Comparison of ENCODE assay signal across 19 cellular contexts in genomic region chr5:149995385-149996085, GRCh38. TPM values are rescaled to one million over a fixed set of nuclear protein-coding genes. Genes with fewer than 3 reads are reported as not detected.
A peak's percentile ranks its signal among the peaks of the same experiment; 100 is the strongest.
DNase-seq lines count a peak whose midpoint lies in the region.
"Had no signal": no experiment of that assay in that cellular context is flagged by ENCODE, and none has a peak within 500 bp of the region (broad histone marks: within the 10 kb centered on the region; RNA-seq: fewer than 3 reads in every experiment).

No MANE protein-coding gene starts in this region.

- no peaks in the 10 kb centered on the region for H3K79me2 ChIP-seq in mesendoderm (ENCODE audit: control insufficient read depth, insufficient read depth, low read length)

- H3K18ac ChIP-seq in mesendoderm (ENCODE audit: low read length), result no peak overlapping the region

- H4K5ac ChIP-seq in mesendoderm (ENCODE audit: low read length), result no peak overlapping the region

- no peak overlapping the region for H2BK120ac ChIP-seq in mesendoderm (ENCODE audit: low read depth, low read length)

- H3K36me3 ChIP-seq in MG63 (peaks cover 11% of the 10 kb centered on the region), mesendoderm (ENCODE audit: control insufficient read depth, insufficient read depth, low read length) (no peaks in the 10 kb centered on the region)

- no peak overlapping the region for H4K8ac ChIP-seq in mesendoderm (ENCODE audit: low read depth, low read length)

- H3K4me1 ChIP-seq in mesendoderm (ENCODE audit: control insufficient read depth, low read depth, low read length), result peaks cover 4% of the 10 kb centered on the region

- no peak overlapping the region for H3K23ac ChIP-seq in mesendoderm (ENCODE audit: low read length)

- H2BK15ac ChIP-seq in mesendoderm (replicated peaks; ENCODE audit: low read depth), result no peak overlapping the region

- H3K4me3 ChIP-seq in MG63, result no peak overlapping the region
- no peak overlapping the region for H3K4me3 ChIP-seq in mesendoderm (ENCODE audit: low read length)
- H3K4me3 ChIP-seq: esophagus squamous epithelium had no signal

- H3K27ac ChIP-seq in caudate nucleus (ENCODE audit: low read depth, low read length), result peak overlapping the region; percentile 84
- H3K27ac ChIP-seq in mesendoderm (ENCODE audit: low read depth, low read length), result no peak overlapping the region
- H3K27ac ChIP-seq: esophagus squamous epithelium had no signal

- H2AK5ac ChIP-seq in mesendoderm (ENCODE audit: low read length), result no peak overlapping the region

- no peak overlapping the region for H3K4ac ChIP-seq in mesendoderm (ENCODE audit: low read depth, low read length)

- H3K9ac ChIP-seq in mesendoderm (ENCODE audit: low read length), result no peak overlapping the region

- H3K27me3 ChIP-seq in MG63 (no peaks in the 10 kb centered on the region), mesendoderm (ENCODE audit: insufficient read depth, low read length, poor library complexity) (no peaks in the 10 kb centered on the region)
- H3K27me3 ChIP-seq: esophagus squamous epithelium had no signal

- WGBS in mesendoderm (ENCODE audit: extremely low coverage, insufficient coverage, low lambda C conversion rate), result no CpG with 5 or more reads among the region's 9 CpGs

- no peak overlapping the region for H3K4me2 ChIP-seq in mesendoderm (ENCODE audit: low read length)

- H3K79me1 ChIP-seq in mesendoderm (ENCODE audit: low read length), result no peaks in the 10 kb centered on the region

- DNase-seq in MG63, result peak; percentile 51
- DNase-seq in caudate nucleus (lab: John Stamatoyannopoulos, UW), result peak in 44 of 61 donors; percentile 6 to 70 (median 32)
- peak; percentile 10 for DNase-seq in mesendoderm
- peak; percentile 81 for DNase-seq in superior temporal gyrus (ENCODE audit: extremely low spot score)
- no peak for DNase-seq in NOMO-1 treated with DMSO at 0.1 percent for 48 hours (lab: John Stamatoyannopoulos, UW; ENCODE audit: unreplicated experiment)
- DNase-seq in SW480 (ENCODE audit: low spot score), result no peak
- no peak for DNase-seq in NCI-H2196 treated with DMSO at 0.1 percent for 48 hours (lab: John Stamatoyannopoulos, UW; ENCODE audit: unreplicated experiment)
- DNase-seq: activated CD4-positive, alpha-beta T cell treated with anti-CD3 and anti-CD28 coated beads for 4 hours; activated gamma-delta T cell treated with Interleukin-2 at 50 U/mL for 16 hours; esophagus squamous epithelium; GOT3; IMR-90; kidney glomerular epithelial cell; NCI-H2081 treated with DMSO at 0.1 percent for 48 hours; NCI-H526; stimulated activated CD4-positive, alpha-beta T cell treated with anti-CD3 and anti-CD28 coated beads, Interleukin-2, amount 100 ng/mL, for 48 hours had no signal

- H3K9me3 ChIP-seq in MG63, result no peaks in the 10 kb centered on the region
- H3K9me3 ChIP-seq: esophagus squamous epithelium had no signal

- H2BK5ac ChIP-seq in mesendoderm (ENCODE audit: low read length), result no peak overlapping the region

- no peak overlapping the region for H3K56ac ChIP-seq in mesendoderm (ENCODE audit: low read length)

RNA-seq across cellular contexts. Expression of gene TIGD6, which starts 4.9 kb away (rescaled TPM):
- total RNA-seq in MG63 (2014; rRNA removed; shearing (Covaris generic); ENCODE audit: low replicate concordance), result 4.9 and 6.6 TPM in 2 replicates
- polyA plus RNA-seq in mesendoderm (2013, experiment 1 of 2), result 2.3 TPM
- polyA plus RNA-seq in mesendoderm (2013, experiment 2 of 2), result 2.1 TPM

RNA-seq across cellular contexts. Expression of gene HMGXB3, which starts 5.0 kb away (rescaled TPM):
- 28.9 and 38.2 TPM in 2 replicates for total RNA-seq in MG63 (2014; rRNA removed; shearing (Covaris generic); ENCODE audit: low replicate concordance)
- polyA plus RNA-seq in mesendoderm (2013, experiment 1 of 2), result 14.9 TPM
- polyA plus RNA-seq in mesendoderm (2013, experiment 2 of 2), result 14.5 TPM

RNA-seq across cellular contexts. Expression of gene SLC26A2, which starts 35.0 kb away (rescaled TPM):
- 8.7 and 13.2 TPM in 2 replicates for total RNA-seq in MG63 (2014; rRNA removed; shearing (Covaris generic); ENCODE audit: low replicate concordance)
- polyA plus RNA-seq in mesendoderm (2013, experiment 1 of 2), result 5.2 TPM
- 5.2 TPM for polyA plus RNA-seq in mesendoderm (2013, experiment 2 of 2)

RNA-seq across cellular contexts. Expression of gene PDE6A, which starts 50.9 kb away (rescaled TPM):
- not detected in 2 replicates for total RNA-seq in MG63 (2014; rRNA removed; shearing (Covaris generic); ENCODE audit: low replicate concordance)
- under 0.01 TPM for polyA plus RNA-seq in mesendoderm (2013, experiment 1 of 2)
- not detected for polyA plus RNA-seq in mesendoderm (2013, experiment 2 of 2)
- total RNA-seq: IMR-90, skeletal muscle tissue, subcutaneous adipose tissue had no signal
- polyA plus RNA-seq: BJ, IMR-90 had no signal

Comparison
In these comparisons a context has a peak if more than half of its experiments do, and no peak if none do; other contexts are left out.
1. DNase-seq: peak in MG63 (single experiment), caudate nucleus (44 of 61), mesendoderm (single experiment) and superior temporal gyrus (single experiment); none in NOMO-1 treated with DMSO at 0.1 percent for 48 hours (single experiment), SW480 (single experiment) and NCI-H2196 treated with DMSO at 0.1 percent for 48 hours (single experiment).